Comparison of ENCODE assay signal across 3 cellular contexts in the genomic region with DNA sequence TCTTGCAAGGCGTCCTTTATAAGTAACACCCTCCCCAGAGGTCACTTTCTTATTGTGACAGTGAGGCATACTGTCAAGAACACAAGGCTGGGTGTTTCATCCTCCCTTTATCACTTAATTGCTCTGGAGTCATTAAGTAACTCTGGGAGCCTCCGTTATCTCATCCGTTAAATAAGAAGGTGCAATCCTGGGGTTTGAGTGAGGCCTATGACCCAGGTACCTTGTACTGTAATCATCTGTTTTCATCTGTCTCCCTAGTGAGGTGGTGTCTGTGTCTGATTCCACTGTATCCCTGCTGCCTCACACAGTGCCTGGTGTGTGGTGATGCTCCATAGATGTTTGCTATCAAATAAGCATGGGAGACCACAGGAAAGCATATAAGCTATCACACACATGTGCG.
A peak's percentile ranks its signal among the peaks of the same experiment; 100 is the strongest.
TF ChIP-seq lines count a peak whose summit lies in the region.

No MANE protein-coding gene starts in this region.

TF ChIP-seq in SK-N-SH treated with all-trans-retinoic acid at 6 μM for 48 hours, 23 proteins besides CTCF, POLR2A, EP300 and RAD21:
- TF ChIP-seq TOX (CRISPR knock-in tag; IDR thresholded peaks at IDR 0.05; ENCODE audit: borderline replicate concordance) (no peak), ISL1 (CRISPR knock-in tag; IDR thresholded peaks at IDR 0.05) (no peak), ZNF70 (CRISPR knock-in tag; IDR thresholded peaks at IDR 0.05) (peak; percentile 48; the same call in 1 of the 2 replicates), ESRRG (CRISPR knock-in tag; IDR thresholded peaks at IDR 0.05) (no peak)
- TF ChIP-seq, protein P1, sequence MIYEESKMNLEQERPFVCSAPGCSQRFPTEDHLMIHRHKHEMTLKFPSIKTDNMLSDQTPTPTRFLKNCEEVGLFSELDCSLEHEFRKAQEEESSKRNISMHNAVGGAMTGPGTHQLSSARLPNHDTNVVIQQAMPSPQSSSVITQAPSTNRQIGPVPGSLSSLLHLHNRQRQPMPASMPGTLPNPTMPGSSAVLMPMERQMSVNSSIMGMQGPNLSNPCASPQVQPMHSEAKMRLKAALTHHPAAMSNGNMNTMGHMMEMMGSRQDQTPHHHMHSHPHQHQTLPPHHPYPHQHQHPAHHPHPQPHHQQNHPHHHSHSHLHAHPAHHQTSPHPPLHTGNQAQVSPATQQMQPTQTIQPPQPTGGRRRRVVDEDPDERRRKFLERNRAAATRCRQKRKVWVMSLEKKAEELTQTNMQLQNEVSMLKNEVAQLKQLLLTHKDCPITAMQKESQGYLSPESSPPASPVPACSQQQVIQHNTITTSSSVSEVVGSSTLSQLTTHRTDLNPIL (CRISPR knock-in tag; IDR thresholded peaks at IDR 0.05; ENCODE audit: low read depth), result no peak
- TF ChIP-seq, protein P2, sequence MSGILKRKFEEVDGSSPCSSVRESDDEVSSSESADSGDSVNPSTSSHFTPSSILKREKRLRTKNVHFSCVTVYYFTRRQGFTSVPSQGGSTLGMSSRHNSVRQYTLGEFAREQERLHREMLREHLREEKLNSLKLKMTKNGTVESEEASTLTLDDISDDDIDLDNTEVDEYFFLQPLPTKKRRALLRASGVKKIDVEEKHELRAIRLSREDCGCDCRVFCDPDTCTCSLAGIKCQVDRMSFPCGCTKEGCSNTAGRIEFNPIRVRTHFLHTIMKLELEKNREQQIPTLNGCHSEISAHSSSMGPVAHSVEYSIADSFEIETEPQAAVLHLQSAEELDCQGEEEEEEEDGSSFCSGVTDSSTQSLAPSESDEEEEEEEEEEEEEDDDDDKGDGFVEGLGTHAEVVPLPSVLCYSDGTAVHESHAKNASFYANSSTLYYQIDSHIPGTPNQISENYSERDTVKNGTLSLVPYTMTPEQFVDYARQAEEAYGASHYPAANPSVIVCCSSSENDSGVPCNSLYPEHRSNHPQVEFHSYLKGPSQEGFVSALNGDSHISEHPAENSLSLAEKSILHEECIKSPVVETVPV (CRISPR knock-in tag; IDR thresholded peaks at IDR 0.05), result no peak

TF ChIP-seq in SK-N-SH, 30 proteins besides CTCF, POLR2A, EP300 and RAD21:
- TF ChIP-seq, protein P3, sequence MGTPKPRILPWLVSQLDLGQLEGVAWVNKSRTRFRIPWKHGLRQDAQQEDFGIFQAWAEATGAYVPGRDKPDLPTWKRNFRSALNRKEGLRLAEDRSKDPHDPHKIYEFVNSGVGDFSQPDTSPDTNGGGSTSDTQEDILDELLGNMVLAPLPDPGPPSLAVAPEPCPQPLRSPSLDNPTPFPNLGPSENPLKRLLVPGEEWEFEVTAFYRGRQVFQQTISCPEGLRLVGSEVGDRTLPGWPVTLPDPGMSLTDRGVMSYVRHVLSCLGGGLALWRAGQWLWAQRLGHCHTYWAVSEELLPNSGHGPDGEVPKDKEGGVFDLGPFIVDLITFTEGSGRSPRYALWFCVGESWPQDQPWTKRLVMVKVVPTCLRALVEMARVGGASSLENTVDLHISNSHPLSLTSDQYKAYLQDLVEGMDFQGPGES (IDR thresholded peaks at IDR 0.05; ENCODE audit: low read depth, low read length), result no peak
- no peak for TF ChIP-seq NFIC (IDR thresholded peaks at IDR 0.05; ENCODE audit: borderline replicate concordance)
- TF ChIP-seq TEAD4 (IDR thresholded peaks at IDR 0.05; ENCODE audit: borderline replicate concordance, insufficient read depth), result no peak
- TF ChIP-seq YY1 (IDR thresholded peaks at IDR 0.05; ENCODE audit: low read depth), result no peak
- TF ChIP-seq, protein P4, sequence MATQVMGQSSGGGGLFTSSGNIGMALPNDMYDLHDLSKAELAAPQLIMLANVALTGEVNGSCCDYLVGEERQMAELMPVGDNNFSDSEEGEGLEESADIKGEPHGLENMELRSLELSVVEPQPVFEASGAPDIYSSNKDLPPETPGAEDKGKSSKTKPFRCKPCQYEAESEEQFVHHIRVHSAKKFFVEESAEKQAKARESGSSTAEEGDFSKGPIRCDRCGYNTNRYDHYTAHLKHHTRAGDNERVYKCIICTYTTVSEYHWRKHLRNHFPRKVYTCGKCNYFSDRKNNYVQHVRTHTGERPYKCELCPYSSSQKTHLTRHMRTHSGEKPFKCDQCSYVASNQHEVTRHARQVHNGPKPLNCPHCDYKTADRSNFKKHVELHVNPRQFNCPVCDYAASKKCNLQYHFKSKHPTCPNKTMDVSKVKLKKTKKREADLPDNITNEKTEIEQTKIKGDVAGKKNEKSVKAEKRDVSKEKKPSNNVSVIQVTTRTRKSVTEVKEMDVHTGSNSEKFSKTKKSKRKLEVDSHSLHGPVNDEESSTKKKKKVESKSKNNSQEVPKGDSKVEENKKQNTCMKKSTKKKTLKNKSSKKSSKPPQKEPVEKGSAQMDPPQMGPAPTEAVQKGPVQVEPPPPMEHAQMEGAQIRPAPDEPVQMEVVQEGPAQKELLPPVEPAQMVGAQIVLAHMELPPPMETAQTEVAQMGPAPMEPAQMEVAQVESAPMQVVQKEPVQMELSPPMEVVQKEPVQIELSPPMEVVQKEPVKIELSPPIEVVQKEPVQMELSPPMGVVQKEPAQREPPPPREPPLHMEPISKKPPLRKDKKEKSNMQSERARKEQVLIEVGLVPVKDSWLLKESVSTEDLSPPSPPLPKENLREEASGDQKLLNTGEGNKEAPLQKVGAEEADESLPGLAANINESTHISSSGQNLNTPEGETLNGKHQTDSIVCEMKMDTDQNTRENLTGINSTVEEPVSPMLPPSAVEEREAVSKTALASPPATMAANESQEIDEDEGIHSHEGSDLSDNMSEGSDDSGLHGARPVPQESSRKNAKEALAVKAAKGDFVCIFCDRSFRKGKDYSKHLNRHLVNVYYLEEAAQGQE (IDR thresholded peaks at IDR 0.05; ENCODE audit: low read depth, low read length), result no peak
- no peak for TF ChIP-seq EZH2phosphoT487 (IDR thresholded peaks at IDR 0.05; ENCODE audit: borderline replicate concordance, low read depth)
- TF ChIP-seq, protein P5, sequence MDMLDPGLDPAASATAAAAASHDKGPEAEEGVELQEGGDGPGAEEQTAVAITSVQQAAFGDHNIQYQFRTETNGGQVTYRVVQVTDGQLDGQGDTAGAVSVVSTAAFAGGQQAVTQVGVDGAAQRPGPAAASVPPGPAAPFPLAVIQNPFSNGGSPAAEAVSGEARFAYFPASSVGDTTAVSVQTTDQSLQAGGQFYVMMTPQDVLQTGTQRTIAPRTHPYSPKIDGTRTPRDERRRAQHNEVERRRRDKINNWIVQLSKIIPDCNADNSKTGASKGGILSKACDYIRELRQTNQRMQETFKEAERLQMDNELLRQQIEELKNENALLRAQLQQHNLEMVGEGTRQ (IDR thresholded peaks at IDR 0.05; ENCODE audit: borderline replicate concordance, low read depth, low read length), result no peak
- no peak for TF ChIP-seq RXRA (IDR thresholded peaks at IDR 0.05; ENCODE audit: borderline replicate concordance, low read depth)
- TF ChIP-seq NRF1 (IDR thresholded peaks at IDR 0.05; ENCODE audit: low read depth, low read length), result no peak
- TF ChIP-seq MXI1 (IDR thresholded peaks at IDR 0.05; ENCODE audit: low read depth, low read length), result no peak
- TF ChIP-seq SMC3 (IDR thresholded peaks at IDR 0.05; ENCODE audit: low read depth, low read length), result no peak
- no peak for TF ChIP-seq FOXM1 (IDR thresholded peaks at IDR 0.05; ENCODE audit: low read depth)

TF ChIP-seq in K562, 482 proteins besides CTCF, POLR2A, EP300 and RAD21:
- TF ChIP-seq CBFA2T3 (IDR thresholded peaks at IDR 0.05) (peak; percentile 14; the same call in 1 of the 2 replicates), STAG1 (CRISPR knock-in tag; IDR thresholded peaks at IDR 0.05; ENCODE audit: borderline replicate concordance) (no peak), GATAD2A (IDR thresholded peaks at IDR 0.05) (no peak), NRF1 (conservative IDR thresholded peaks at IDR 0.05 in 1 of 2, IDR thresholded peaks at IDR 0.05 in 1 of 2) (no peak), SRSF1 (IDR thresholded peaks at IDR 0.05; ENCODE audit: low read depth, low read length) (no peak)
- TF ChIP-seq, protein P6, sequence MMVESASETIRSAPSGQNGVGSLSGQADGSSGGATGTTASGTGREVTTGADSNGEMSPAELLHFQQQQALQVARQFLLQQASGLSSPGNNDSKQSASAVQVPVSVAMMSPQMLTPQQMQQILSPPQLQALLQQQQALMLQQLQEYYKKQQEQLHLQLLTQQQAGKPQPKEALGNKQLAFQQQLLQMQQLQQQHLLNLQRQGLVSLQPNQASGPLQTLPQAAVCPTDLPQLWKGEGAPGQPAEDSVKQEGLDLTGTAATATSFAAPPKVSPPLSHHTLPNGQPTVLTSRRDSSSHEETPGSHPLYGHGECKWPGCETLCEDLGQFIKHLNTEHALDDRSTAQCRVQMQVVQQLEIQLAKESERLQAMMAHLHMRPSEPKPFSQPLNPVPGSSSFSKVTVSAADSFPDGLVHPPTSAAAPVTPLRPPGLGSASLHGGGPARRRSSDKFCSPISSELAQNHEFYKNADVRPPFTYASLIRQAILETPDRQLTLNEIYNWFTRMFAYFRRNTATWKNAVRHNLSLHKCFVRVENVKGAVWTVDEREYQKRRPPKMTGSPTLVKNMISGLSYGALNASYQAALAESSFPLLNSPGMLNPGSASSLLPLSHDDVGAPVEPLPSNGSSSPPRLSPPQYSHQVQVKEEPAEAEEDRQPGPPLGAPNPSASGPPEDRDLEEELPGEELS (CRISPR knock-in tag; IDR thresholded peaks at IDR 0.05; ENCODE audit: borderline replicate concordance), result no peak
- TF ChIP-seq, protein P7, sequence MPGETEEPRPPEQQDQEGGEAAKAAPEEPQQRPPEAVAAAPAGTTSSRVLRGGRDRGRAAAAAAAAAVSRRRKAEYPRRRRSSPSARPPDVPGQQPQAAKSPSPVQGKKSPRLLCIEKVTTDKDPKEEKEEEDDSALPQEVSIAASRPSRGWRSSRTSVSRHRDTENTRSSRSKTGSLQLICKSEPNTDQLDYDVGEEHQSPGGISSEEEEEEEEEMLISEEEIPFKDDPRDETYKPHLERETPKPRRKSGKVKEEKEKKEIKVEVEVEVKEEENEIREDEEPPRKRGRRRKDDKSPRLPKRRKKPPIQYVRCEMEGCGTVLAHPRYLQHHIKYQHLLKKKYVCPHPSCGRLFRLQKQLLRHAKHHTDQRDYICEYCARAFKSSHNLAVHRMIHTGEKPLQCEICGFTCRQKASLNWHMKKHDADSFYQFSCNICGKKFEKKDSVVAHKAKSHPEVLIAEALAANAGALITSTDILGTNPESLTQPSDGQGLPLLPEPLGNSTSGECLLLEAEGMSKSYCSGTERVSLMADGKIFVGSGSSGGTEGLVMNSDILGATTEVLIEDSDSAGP (CRISPR knock-in tag; IDR thresholded peaks at IDR 0.05), result no peak
